In the genomic region with DNA sequence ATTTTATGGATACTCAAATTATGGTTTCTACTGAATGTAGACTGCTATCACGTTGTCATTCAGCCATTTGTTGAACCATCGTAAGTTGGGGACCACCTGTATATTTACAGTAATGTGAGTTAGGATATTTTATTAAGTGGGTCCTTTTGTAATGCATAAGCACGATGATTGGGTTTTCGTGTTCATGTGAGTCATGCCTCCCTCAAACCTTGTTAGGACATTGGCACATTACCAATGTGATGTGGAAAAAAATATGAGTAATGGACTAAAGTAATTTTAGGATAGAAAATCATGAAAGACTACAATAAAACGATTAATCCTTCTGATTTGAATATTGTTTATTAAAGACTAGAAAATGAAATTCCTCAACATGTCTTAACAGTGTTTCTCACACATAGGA, we compare ENCODE assay signal across 1 cellular context.
TF ChIP-seq lines count a peak whose summit lies in the region.

No MANE protein-coding gene starts in this region.

TF ChIP-seq in H1, 55 proteins besides CTCF, POLR2A, EP300 and RAD21:
- no peak for TF ChIP-seq JUN (IDR thresholded peaks at IDR 0.05; ENCODE audit: low read depth, low read length)
- TF ChIP-seq RXRA (IDR thresholded peaks at IDR 0.05; ENCODE audit: insufficient read depth, low read depth, low read length): no peak
- no peak for TF ChIP-seq SP1 (IDR thresholded peaks at IDR 0.05; ENCODE audit: low read depth, low read length)
- no peak for TF ChIP-seq EGR1 (IDR thresholded peaks at IDR 0.05; ENCODE audit: borderline replicate concordance, low read depth, low read length)
- TF ChIP-seq SIN3A (conservative IDR thresholded peaks at IDR 0.05 in 1 of 2, IDR thresholded peaks at IDR 0.05 in 1 of 2; ENCODE audit: low read depth in 1 of 2, low read length in 2 of 2): no peak
- no peak for TF ChIP-seq CHD1 (IDR thresholded peaks at IDR 0.05; ENCODE audit: low read depth, low read length)
- TF ChIP-seq NRF1 (IDR thresholded peaks at IDR 0.05; ENCODE audit: low read depth, low read length): no peak
- no peak for TF ChIP-seq BRCA1 (IDR thresholded peaks at IDR 0.05; ENCODE audit: low read depth, low read length)
- TF ChIP-seq, protein P1, sequence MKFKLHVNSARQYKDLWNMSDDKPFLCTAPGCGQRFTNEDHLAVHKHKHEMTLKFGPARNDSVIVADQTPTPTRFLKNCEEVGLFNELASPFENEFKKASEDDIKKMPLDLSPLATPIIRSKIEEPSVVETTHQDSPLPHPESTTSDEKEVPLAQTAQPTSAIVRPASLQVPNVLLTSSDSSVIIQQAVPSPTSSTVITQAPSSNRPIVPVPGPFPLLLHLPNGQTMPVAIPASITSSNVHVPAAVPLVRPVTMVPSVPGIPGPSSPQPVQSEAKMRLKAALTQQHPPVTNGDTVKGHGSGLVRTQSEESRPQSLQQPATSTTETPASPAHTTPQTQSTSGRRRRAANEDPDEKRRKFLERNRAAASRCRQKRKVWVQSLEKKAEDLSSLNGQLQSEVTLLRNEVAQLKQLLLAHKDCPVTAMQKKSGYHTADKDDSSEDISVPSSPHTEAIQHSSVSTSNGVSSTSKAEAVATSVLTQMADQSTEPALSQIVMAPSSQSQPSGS (IDR thresholded peaks at IDR 0.05; ENCODE audit: low read length): no peak
- TF ChIP-seq CHD2 (IDR thresholded peaks at IDR 0.05; ENCODE audit: low read length): no peak
- no peak for TF ChIP-seq RFX5 (IDR thresholded peaks at IDR 0.05; ENCODE audit: borderline replicate concordance, low read depth, low read length)
- TF ChIP-seq JUND (IDR thresholded peaks at IDR 0.05; ENCODE audit: low read length): no peak
- TF ChIP-seq SRF (IDR thresholded peaks at IDR 0.05; ENCODE audit: low read depth, low read length): no peak
- no peak for TF ChIP-seq GABPA (IDR thresholded peaks at IDR 0.05; ENCODE audit: borderline replicate concordance, insufficient read depth, low read length)
- no peak for TF ChIP-seq TCF12 (IDR thresholded peaks at IDR 0.05; ENCODE audit: low read depth, low read length)
- TF ChIP-seq, protein P2, sequence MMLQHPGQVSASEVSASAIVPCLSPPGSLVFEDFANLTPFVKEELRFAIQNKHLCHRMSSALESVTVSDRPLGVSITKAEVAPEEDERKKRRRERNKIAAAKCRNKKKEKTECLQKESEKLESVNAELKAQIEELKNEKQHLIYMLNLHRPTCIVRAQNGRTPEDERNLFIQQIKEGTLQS (IDR thresholded peaks at IDR 0.05; ENCODE audit: insufficient read depth, low read depth, low read length): no peak
TF ChIP-seq in H1: peak in this region for 0.
